In the genomic region with DNA sequence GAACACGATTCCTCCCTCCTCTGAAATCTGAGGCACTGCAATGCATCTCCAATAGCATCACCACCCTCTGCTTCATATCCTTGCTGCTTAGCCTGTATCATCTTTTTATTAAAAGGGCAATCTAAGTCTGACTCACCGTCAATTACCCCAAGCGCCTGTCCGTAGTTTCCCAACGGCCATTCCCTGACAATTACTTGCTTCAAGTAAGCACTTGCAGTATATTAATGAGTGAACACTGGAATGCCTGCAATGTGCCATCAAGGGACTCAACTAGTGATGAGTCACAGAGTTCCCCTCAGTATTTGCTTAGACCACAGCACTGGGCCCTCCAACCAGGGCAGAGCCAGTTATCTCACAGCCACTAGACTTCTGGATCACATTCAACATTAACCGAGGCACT, we compare ENCODE assay signal across 13 cellular contexts. TPM values are rescaled to one million over a fixed set of nuclear protein-coding genes. Genes with fewer than 3 reads are reported as not detected.
DNase-seq lines count a peak whose midpoint lies in the region; TF ChIP-seq lines count a peak whose summit lies in the region.
"Had no signal": no experiment of that assay in that cellular context is flagged by ENCODE, and none has a peak within 500 bp of the region (broad histone marks: within the 10 kb centered on the region; RNA-seq: fewer than 3 reads in every experiment).

No MANE protein-coding gene starts in this region.

- TF ChIP-seq POLR2A in transverse colon (IDR thresholded peaks at IDR 0.05): no peak
- TF ChIP-seq POLR2A in spleen (IDR thresholded peaks at IDR 0.05): no peak

- H3K4me3 ChIP-seq in brain microvascular endothelial cell (ENCODE audit: low read depth, low read length): no peak overlapping the region
- H3K4me3 ChIP-seq in transverse colon: no peak overlapping the region
- no peak overlapping the region for H3K4me3 ChIP-seq in spleen
- H3K4me3 ChIP-seq: stomach had no signal

- DNase-seq in ACHN (peak; percentile 99), HK-2 (ENCODE audit: unreplicated experiment) (peak; percentile 89), brain microvascular endothelial cell (peak; percentile 89), kidney glomerular epithelial cell (lab: John Stamatoyannopoulos, UW) (peak; percentile 99), transverse colon (no peak), spleen (no peak), DMS53 (lab: John Stamatoyannopoulos, UW) (no peak), NCI-H82 treated with DMSO at 0.1 percent for 48 hours (lab: John Stamatoyannopoulos, UW; ENCODE audit: unreplicated experiment) (no peak)
- DNase-seq: endodermal cell, NCI-H748 treated with DMSO at 0.1 percent for 48 hours, stomach had no signal

- H3K4me1 ChIP-seq in transverse colon (no peaks in the 10 kb centered on the region), spleen (peaks cover 0 to 3% (median 0%) of the 10 kb centered on the region in 6 donors)
- H3K4me1 ChIP-seq: stomach had no signal

- TF ChIP-seq EP300 in transverse colon (IDR thresholded peaks at IDR 0.05; ENCODE audit: low read depth): no peak

- intact Hi-C loops in transverse colon (cut with DNase I; ENCODE audit: low total_unique reads) (no loop called here), spleen (cut with DNase I; ENCODE audit: low total_unique reads) (no loop called here)

- in situ Hi-C loops in ACHN (cut with HindIII; ENCODE audit: low pct_ligation_motif_present, low pct_unique_long_range_greater_than_20kb, low sequenced_read_pairs) (no loop called here), brain microvascular endothelial cell (cut with HindIII; ENCODE audit: low pct_ligation_motif_present, low sequenced_read_pairs) (no loop called here), transverse colon (cut with MboI; ENCODE audit: low pct_ligation_motif_present in 1 of 4, low pct_unique_long_range_greater_than_20kb in 1 of 4, low sequenced_read_pairs in 3 of 4) (no loop called here)

- no peak overlapping the region for H3K27ac ChIP-seq in brain microvascular endothelial cell
- H3K27ac ChIP-seq in transverse colon: no peak overlapping the region
- H3K27ac ChIP-seq in spleen: no peak overlapping the region
- H3K27ac ChIP-seq: stomach, VCaP had no signal

- WGBS in transverse colon (ENCODE audit: low coverage in 1 of 2), 2 donors: 48 to 58% methylated on average over 6 of the region's 6 CpGs
- 68 to 90% (median 80%) methylated on average over 6 of the region's 6 CpGs for WGBS in spleen, 5 donors

- no peaks in the 10 kb centered on the region for H3K9me3 ChIP-seq in transverse colon
- no peaks in the 10 kb centered on the region for H3K9me3 ChIP-seq in spleen
- H3K9me3 ChIP-seq: stomach had no signal

- TF ChIP-seq CTCF in brain microvascular endothelial cell (IDR thresholded peaks at IDR 0.05; ENCODE audit: low read depth, low read length, missing control alignments) (no peak), transverse colon (IDR thresholded peaks at IDR 0.05) (no peak), spleen (IDR thresholded peaks at IDR 0.05 in 8 of 11, conservative IDR thresholded peaks at IDR 0.05 in 3 of 11) (no peak)

- H3K27me3 ChIP-seq in brain microvascular endothelial cell (replicated peaks) (no peaks in the 10 kb centered on the region), transverse colon (no peaks in the 10 kb centered on the region), spleen (replicated peaks in 1 of 7) (no peaks in the 10 kb centered on the region)
- H3K27me3 ChIP-seq: stomach had no signal

- no peaks in the 10 kb centered on the region for H3K36me3 ChIP-seq in brain microvascular endothelial cell (replicated peaks)
- H3K36me3 ChIP-seq in transverse colon: no peaks in the 10 kb centered on the region
- no peaks in the 10 kb centered on the region for H3K36me3 ChIP-seq in spleen
- H3K36me3 ChIP-seq: stomach had no signal

RNA-seq across cellular contexts. Expression of a gene that starts 19.5 kb away (rescaled TPM):
- total RNA-seq in transverse colon (1 to 10 TPM; 1.1 to 4.6 (median 3.0) TPM), spleen (1 to 10 TPM; 3.5 to 8.8 (median 4.9) TPM)
- 1 to 10 TPM in 2 of 3 donors, under 1 TPM in 1; 0.99 to 1.6 (median 1.4) TPM for polyA plus RNA-seq in spleen
- polyA plus RNA-seq: IgD-negative memory B cell had no signal

Comparison
In these comparisons a context has a peak if more than half of its experiments do, and no peak if none do; other contexts are left out.
1. DNase-seq: peak in ACHN (single experiment), HK-2 (single experiment), brain microvascular endothelial cell (single experiment) and kidney glomerular epithelial cell (single experiment); none in transverse colon (single experiment), spleen (single experiment), DMS53 (single experiment) and NCI-H82 treated with DMSO at 0.1 percent for 48 hours (single experiment).